1 cellular context compared by ENCODE assay signal in genomic region chr6:41546866-41547798, GRCh38.
A peak's percentile ranks its signal among the peaks of the same experiment; 100 is the strongest.
TF ChIP-seq lines count a peak whose summit lies in the region.

No MANE protein-coding gene starts in this region.

TF ChIP-seq in K562, 482 proteins besides CTCF, POLR2A, EP300 and RAD21 (continued from another document):
- TF ChIP-seq SAP30 (IDR thresholded peaks at IDR 0.05; ENCODE audit: borderline replicate concordance, insufficient read depth, low read depth, low read length, poor library complexity, severe bottlenecking) = peak; percentile 40
- TF ChIP-seq JUND (IDR thresholded peaks at IDR 0.05; ENCODE audit: borderline replicate concordance, low read depth, low read length) = 0 out of 2 replicates have a peak, but pooled peaks have one; percentile 5
- no peak for TF ChIP-seq JUND (tag; IDR thresholded peaks at IDR 0.05; ENCODE audit: borderline replicate concordance, low read depth, low read length)
- TF ChIP-seq ZBTB7A (IDR thresholded peaks at IDR 0.05; ENCODE audit: borderline replicate concordance, control insufficient read depth, low read depth, low read length) = peak; percentile 41; the same call in 1 of the 2 replicates
- peak; percentile 7 to 42; a peak in 2 of 4 replicates for TF ChIP-seq MAZ (CRISPR knock-in tag; conservative IDR thresholded peaks at IDR 0.05 in 1 of 2, IDR thresholded peaks at IDR 0.05 in 1 of 2)
- TF ChIP-seq SMAD3 (CRISPR knock-in tag; conservative IDR thresholded peaks at IDR 0.05) = no peak
- TF ChIP-seq NR4A1 (CRISPR knock-in tag; IDR thresholded peaks at IDR 0.05) = no peak
- no peak for TF ChIP-seq NR4A1 (tag; IDR thresholded peaks at IDR 0.05)
- no peak for TF ChIP-seq NCOR1 (IDR thresholded peaks at IDR 0.05)
- TF ChIP-seq GTF2F1 (IDR thresholded peaks at IDR 0.05; ENCODE audit: low read depth, low read length) = no peak
- 0 out of 2 replicates have a peak, but pooled peaks have one; percentile 13 for TF ChIP-seq SPI1 (IDR thresholded peaks at IDR 0.05; ENCODE audit: borderline replicate concordance, low read depth, low read length)
- TF ChIP-seq HMGXB4 (CRISPR knock-in tag; IDR thresholded peaks at IDR 0.05) = 0 out of 2 replicates have a peak, but pooled peaks have one; percentile 33
- no peak for TF ChIP-seq ZNF695 (CRISPR knock-in tag; IDR thresholded peaks at IDR 0.05)
- TF ChIP-seq CHD2 (IDR thresholded peaks at IDR 0.05; ENCODE audit: low read depth, low read length) = no peak
- peak in 1 of 2 experiments; percentile 35 for TF ChIP-seq E2F6 (IDR thresholded peaks at IDR 0.05; ENCODE audit: borderline replicate concordance in 1 of 2, extremely low read depth in 1 of 2, insufficient read depth in 1 of 2, insufficient read length in 1 of 2, low read depth in 1 of 2, low read length in 1 of 2, poor library complexity in 1 of 2, severe bottlenecking in 1 of 2)
- TF ChIP-seq ARID1B (IDR thresholded peaks at IDR 0.05) = no peak
- peak; percentile 76 to 78; a peak in 3 of 4 replicates for TF ChIP-seq NRF1 (conservative IDR thresholded peaks at IDR 0.05 in 1 of 2, IDR thresholded peaks at IDR 0.05 in 1 of 2)
- TF ChIP-seq POLR2G (IDR thresholded peaks at IDR 0.05; ENCODE audit: low read depth, low read length) = peak; percentile 39; the same call in 1 of the 2 replicates
- TF ChIP-seq YY1 (IDR thresholded peaks at IDR 0.05; ENCODE audit: borderline replicate concordance in 1 of 3, control insufficient read depth in 1 of 3, extremely low read depth in 1 of 3, insufficient read depth in 3 of 3, insufficient read length in 1 of 3, insufficient replicate concordance in 2 of 3, low read depth in 1 of 3, low read length in 2 of 3) = peak in 1 of 3 experiments; percentile 16
- TF ChIP-seq CCNT2 (IDR thresholded peaks at IDR 0.05; ENCODE audit: borderline replicate concordance, extremely low read depth, insufficient read length, low read depth, low read length) = no peak
- no peak for TF ChIP-seq ZSCAN29 (IDR thresholded peaks at IDR 0.05)
- TF ChIP-seq HNRNPLL (IDR thresholded peaks at IDR 0.05; ENCODE audit: low read depth, low read length, poor library complexity, severe bottlenecking) = peak; percentile 5
- TF ChIP-seq PHF8 (IDR thresholded peaks at IDR 0.05; ENCODE audit: borderline replicate concordance, low read length) = peak; percentile 34; the same call in 1 of the 2 replicates
- TF ChIP-seq NCOA2 (IDR thresholded peaks at IDR 0.05; ENCODE audit: partially characterized antibody in 2 of 2) = no peak
- TF ChIP-seq TEAD1 (CRISPR knock-in tag; IDR thresholded peaks at IDR 0.05) = peak in 1 of 2 experiments; percentile 47; a peak in 1 of 4 replicates
- peak; percentile 82 to 93 for TF ChIP-seq UBTF (IDR thresholded peaks at IDR 0.05; ENCODE audit: borderline replicate concordance in 1 of 2, low read depth in 2 of 2, low read length in 2 of 2)
- no peak for TF ChIP-seq TCF7L2 (IDR thresholded peaks at IDR 0.05; ENCODE audit: low read depth, low read length)
TF ChIP-seq in K562: peak in this region for 23.
